Comparison of ENCODE assay signal across 13 cellular contexts in the genomic region with DNA sequence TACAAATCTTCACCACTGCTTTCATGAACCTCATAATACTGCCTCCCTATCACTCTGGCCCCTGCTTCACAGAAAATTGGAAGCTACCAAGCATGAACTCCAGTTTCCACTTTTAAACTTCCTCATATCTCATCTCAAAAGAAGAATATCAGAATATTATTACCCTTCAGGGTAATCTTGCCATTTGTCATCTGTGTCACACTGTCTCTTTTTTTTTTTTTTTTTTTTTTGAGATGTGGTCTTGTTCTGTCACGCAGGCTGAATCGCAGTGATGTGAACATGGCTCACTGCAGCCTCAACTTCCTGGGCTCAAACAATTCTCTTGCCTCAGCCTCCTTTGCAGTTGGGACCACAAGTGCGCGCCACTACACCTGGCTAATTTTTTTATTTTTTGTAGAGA.
"Had no signal": no experiment of that assay in that cellular context is flagged by ENCODE, and none has a peak within 500 bp of the region (broad histone marks: within the 10 kb centered on the region; RNA-seq: fewer than 3 reads in every experiment).

No MANE protein-coding gene starts in this region.

- H3K36me3 ChIP-seq: gastrocnemius medialis, heart right ventricle, left ventricle myocardium inferior had no signal

- H3K27ac ChIP-seq: gastrocnemius medialis, heart right ventricle, left ventricle myocardium inferior, VCaP had no signal

- H3K27me3 ChIP-seq: gastrocnemius medialis, heart right ventricle had no signal

- H3K4me3 ChIP-seq: gastrocnemius medialis, heart right ventricle, left ventricle myocardium inferior had no signal

- H3K9me3 ChIP-seq: gastrocnemius medialis, heart right ventricle, left ventricle myocardium inferior had no signal

- DNase-seq: activated CD4-positive, alpha-beta memory T cell treated with anti-CD3 and anti-CD28 coated beads for 36 hours; activated gamma-delta T cell treated with Interleukin-2 at 50 U/mL for 16 hours; activated T-cell treated with anti-CD3 and anti-CD28 coated beads for 4 hours; effector CD8-positive, alpha-beta T cell; gastrocnemius medialis; heart right ventricle; left ventricle myocardium inferior; mammary epithelial cell; stimulated activated CD4-positive, alpha-beta T cell treated with anti-CD3 and anti-CD28 coated beads, Interleukin-2, amount 100 ng/mL, for 24 hours; stimulated activated naive CD8-positive, alpha-beta T cell treated with anti-CD3 and anti-CD28 coated beads, Interleukin-15, amount 100 ng/mL, for 72 hours; T1000 had no signal

- ATAC-seq: esophagus mucosa; gastrocnemius medialis; heart right ventricle; stimulated activated naive CD8-positive, alpha-beta T cell treated with anti-CD3 and anti-CD28 coated beads, Interleukin-15, amount 100 ng/mL, for 72 hours had no signal
